8 cellular contexts compared by ENCODE assay signal in the genomic region with DNA sequence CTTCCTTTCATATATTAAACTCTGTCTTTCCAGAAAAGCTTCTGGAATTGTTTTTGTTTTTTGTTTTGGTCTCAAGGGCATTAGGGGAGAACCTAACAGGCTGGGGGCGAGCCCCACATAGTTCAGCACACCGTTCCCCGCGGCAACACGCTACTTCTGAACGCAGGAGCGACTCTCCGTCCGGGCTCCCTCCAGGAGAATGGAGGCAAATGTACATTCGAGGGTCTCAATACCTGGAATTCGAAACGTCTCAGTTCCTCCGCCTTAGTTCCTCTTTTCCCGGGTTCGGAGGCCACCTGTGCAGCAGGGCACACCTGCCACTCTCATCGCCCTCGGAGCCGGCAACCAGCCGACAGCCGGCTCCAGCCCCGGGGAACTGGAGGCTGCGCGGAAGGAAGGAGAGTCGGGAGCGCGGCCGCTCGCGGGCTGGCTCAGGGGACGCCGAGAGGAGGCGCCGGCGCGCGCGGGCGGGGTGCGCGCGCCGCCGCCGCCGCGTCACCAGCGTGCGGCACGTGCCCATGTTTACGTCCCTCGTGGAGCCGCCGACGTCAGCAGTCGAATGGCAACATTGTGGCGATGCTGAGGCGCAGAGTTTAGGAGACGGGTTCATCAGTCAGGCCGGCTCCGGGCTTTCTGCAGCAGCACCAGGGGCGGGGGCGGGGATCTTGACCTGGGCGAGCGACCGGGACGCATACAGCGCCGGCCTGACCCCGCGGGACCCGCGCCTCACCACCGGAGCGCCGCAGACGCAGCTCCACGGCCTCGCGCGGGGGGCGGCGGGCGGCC. TPM values are rescaled to one million over a fixed set of nuclear protein-coding genes. Genes with fewer than 3 reads are reported as not detected.
DNase-seq lines count a peak whose midpoint lies in the region; ATAC-seq and TF ChIP-seq lines count a peak whose summit lies in the region.

A gene with protein sequence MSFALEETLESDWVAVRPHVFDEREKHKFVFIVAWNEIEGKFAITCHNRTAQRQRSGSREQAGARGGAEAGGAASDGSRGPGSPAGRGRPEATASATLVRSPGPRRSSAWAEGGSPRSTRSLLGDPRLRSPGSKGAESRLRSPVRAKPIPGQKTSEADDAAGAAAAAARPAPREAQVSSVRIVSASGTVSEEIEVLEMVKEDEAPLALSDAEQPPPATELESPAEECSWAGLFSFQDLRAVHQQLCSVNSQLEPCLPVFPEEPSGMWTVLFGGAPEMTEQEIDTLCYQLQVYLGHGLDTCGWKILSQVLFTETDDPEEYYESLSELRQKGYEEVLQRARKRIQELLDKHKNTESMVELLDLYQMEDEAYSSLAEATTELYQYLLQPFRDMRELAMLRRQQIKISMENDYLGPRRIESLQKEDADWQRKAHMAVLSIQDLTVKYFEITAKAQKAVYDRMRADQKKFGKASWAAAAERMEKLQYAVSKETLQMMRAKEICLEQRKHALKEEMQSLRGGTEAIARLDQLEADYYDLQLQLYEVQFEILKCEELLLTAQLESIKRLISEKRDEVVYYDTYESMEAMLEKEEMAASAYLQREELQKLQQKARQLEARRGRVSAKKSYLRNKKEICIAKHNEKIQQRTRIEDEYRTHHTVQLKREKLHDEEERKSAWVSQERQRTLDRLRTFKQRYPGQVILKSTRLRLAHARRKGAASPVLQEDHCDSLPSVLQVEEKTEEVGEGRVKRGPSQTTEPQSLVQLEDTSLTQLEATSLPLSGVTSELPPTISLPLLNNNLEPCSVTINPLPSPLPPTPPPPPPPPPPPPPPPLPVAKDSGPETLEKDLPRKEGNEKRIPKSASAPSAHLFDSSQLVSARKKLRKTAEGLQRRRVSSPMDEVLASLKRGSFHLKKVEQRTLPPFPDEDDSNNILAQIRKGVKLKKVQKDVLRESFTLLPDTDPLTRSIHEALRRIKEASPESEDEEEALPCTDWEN (plus strand): TSS at position 554 of the 786 bp plus-strand sequence. CDS start 520 bp downstream, outside the sequence.

- peak within 1 kb of the TSS; percentile 52 for H3K27ac ChIP-seq in A673 (ENCODE audit: low read depth, low read length, poor library complexity, severe bottlenecking)

- TF ChIP-seq CTCF in A673 (conservative IDR thresholded peaks at IDR 0.05; ENCODE audit: low read depth, low read length), result 0 out of 2 replicates have a peak, but pooled peaks have one; percentile 14

- CTCF ChIA-PET in A673 (lab: Charles Lee), result no interaction called here

- H3K9me3 ChIP-seq in A673 (ENCODE audit: low read depth, low read length, poor library complexity, severe bottlenecking), result no peaks in the 10 kb centered on the region

- ATAC-seq in GM18861 (IDR thresholded peaks at IDR 0.05; ENCODE audit: unreplicated experiment) (peak; percentile 56), HG03095 (IDR thresholded peaks at IDR 0.05; ENCODE audit: unreplicated experiment) (peak; percentile 66)

- DNase-seq in A673 (ENCODE audit: low spot score) (peak; percentile 91), NCI-H2196 treated with DMSO at 0.1 percent for 48 hours (lab: John Stamatoyannopoulos, UW; ENCODE audit: unreplicated experiment) (peak; percentile 50), cerebellar nuclear complex (lab: John Stamatoyannopoulos, UW) (peak; percentile 15 to 58), kidney glomerular epithelial cell (lab: John Stamatoyannopoulos, UW) (peak; percentile 61)
- peak; percentile 77 for DNase-seq in activated CD4-positive, CD25-positive, alpha-beta regulatory T cell treated with anti-CD3 and anti-CD28 coated beads, Interleukin-2, amount 50 U/mL, for 72 hours
- DNase-seq in stimulated activated CD4-positive, alpha-beta T cell treated with anti-CD3 and anti-CD28 coated beads, Interleukin-15, amount 100 ng/mL, for 48 hours (ENCODE audit: low read depth in 2 of 2), result peak; percentile 74

- intact Hi-C loops in A673 (cut with micrococcal nuclease; ENCODE audit: unreplicated experiment), result no loop called here

- no peaks in the 10 kb centered on the region for H3K36me3 ChIP-seq in A673 (ENCODE audit: insufficient read depth, low read length, poor library complexity, severe bottlenecking)

- POLR2A ChIA-PET in A673 (lab: Charles Lee; ENCODE audit: low non-redundant PET), result no interaction called here

- no peaks in the 10 kb centered on the region for H3K4me1 ChIP-seq in A673 (ENCODE audit: insufficient read depth, low read length, poor library complexity, severe bottlenecking)

- peaks cover 13% of the 10 kb centered on the region for H3K27me3 ChIP-seq in A673 (replicated peaks; ENCODE audit: insufficient read depth, low read depth, low read length, poor library complexity)

- H3K4me3 ChIP-seq in A673 (ENCODE audit: low read depth, low read length, poor library complexity, severe bottlenecking), result peak within 1 kb of the TSS; percentile 81

- TSS peak; percentile 74 for BruUV-seq in A673 (replicated peaks; lab: Mats Ljungman, UMichigan)

RNA-seq across cellular contexts. Expression of the gene that starts here (rescaled TPM):
- total RNA-seq in A673 (2021), result 3.5 and 4.0 TPM in 2 replicates

Comparison
In these comparisons a context has a peak if more than half of its experiments do, and no peak if none do; other contexts are left out.
1. Peak in every context shown above with its lines: DNase-seq, ATAC-seq, H3K4me3 ChIP-seq and H3K27ac ChIP-seq.
2. DNase-seq: peak in every context shown above with its lines; median percentile 91 in A673; 77 in activated CD4-positive, CD25-positive, alpha-beta regulatory T cell treated with anti-CD3 and anti-CD28 coated beads, Interleukin-2, amount 50 U/mL, for 72 hours; 74 in stimulated activated CD4-positive, alpha-beta T cell treated with anti-CD3 and anti-CD28 coated beads, Interleukin-15, amount 100 ng/mL, for 48 hours; 61 in kidney glomerular epithelial cell; 50 in NCI-H2196 treated with DMSO at 0.1 percent for 48 hours; 36 in cerebellar nuclear complex.